In the genomic region with DNA sequence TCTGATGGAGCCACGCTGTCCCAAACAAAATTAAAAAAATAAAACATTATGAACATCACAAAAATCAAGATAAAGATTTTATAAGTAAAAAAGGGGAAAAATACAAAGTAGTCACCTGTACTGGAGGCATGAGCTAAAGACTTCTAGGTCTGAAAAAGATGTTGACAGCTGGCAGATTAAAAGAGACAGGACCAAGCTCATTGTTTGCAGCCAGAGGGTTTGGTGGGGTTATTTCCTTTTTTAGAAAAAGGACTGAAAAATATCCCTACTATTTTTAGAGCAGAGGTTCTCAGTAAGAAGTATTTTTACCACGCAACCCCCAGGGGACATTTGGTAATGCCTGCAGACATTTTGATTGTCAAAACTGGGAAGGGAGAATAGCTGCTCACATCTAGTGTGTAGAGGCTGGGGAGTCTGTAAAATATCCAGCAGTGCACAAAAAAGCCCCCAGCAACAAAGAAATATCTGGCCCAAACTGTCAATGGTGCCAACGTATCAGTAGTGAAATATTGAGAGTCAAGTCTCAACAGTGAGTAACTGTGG, we compare ENCODE assay signal across 22 cellular contexts.
"Had no signal": no experiment of that assay in that cellular context is flagged by ENCODE, and none has a peak within 500 bp of the region (broad histone marks: within the 10 kb centered on the region; RNA-seq: fewer than 3 reads in every experiment).

No MANE protein-coding gene starts in this region.

- H3K4me2 ChIP-seq: hepatocyte, neural progenitor cell had no signal

- H3K36me3 ChIP-seq: gastrocnemius medialis, left lung, neural progenitor cell, prostate gland, right atrium auricular region, tibial artery had no signal

- DNase-seq: dorsolateral prefrontal cortex; effector CD4-positive, alpha-beta T cell; foreskin fibroblast; gastrocnemius medialis; head of caudate nucleus; left cardiac atrium; left lung; mesenchymal stem cell; mucosa of descending colon; naive thymus-derived CD4-positive, alpha-beta T cell; stimulated activated CD4-positive, alpha-beta T cell treated with anti-CD3 and anti-CD28 coated beads, Interleukin-2, amount 100 ng/mL, for 24 hours; stimulated activated CD4-positive, alpha-beta T cell treated with anti-CD3 and anti-CD28 coated beads, Interleukin-4, amount 100 ng/mL, for 24 hours; stimulated activated naive CD8-positive, alpha-beta T cell treated with anti-CD3 and anti-CD28 coated beads, Interleukin-15, Interleukin-2, amounts not matched to agents 100 U/mL and 50 U/mL, for 24 hours; substantia nigra; testis; tibial artery had no signal

- H3K4me3 ChIP-seq: dorsolateral prefrontal cortex, gastrocnemius medialis, hepatocyte, left lung, mucosa of descending colon, neural progenitor cell, prostate gland, right atrium auricular region, testis, tibial artery had no signal

- H3K27ac ChIP-seq: dorsolateral prefrontal cortex, gastrocnemius medialis, hepatocyte, left lung, neural progenitor cell, prostate gland, right atrium auricular region, testis, tibial artery had no signal

- H3K9me3 ChIP-seq: gastrocnemius medialis, prostate gland, testis had no signal

- H3K9ac ChIP-seq: neural progenitor cell had no signal

- H2AFZ ChIP-seq: hepatocyte, neural progenitor cell had no signal

- H3K27me3 ChIP-seq: gastrocnemius medialis, hepatocyte, left lung, neural progenitor cell, right atrium auricular region, testis, tibial artery had no signal

- H3K4me1 ChIP-seq: gastrocnemius medialis, left lung, neural progenitor cell, prostate gland, right atrium auricular region, testis had no signal

- ATAC-seq: gastrocnemius medialis; left cardiac atrium; left lung; mucosa of descending colon; naive thymus-derived CD4-positive, alpha-beta T cell; sciatic nerve; stimulated activated effector memory CD8-positive, alpha-beta T cell treated with anti-CD3 and anti-CD28 coated beads, Interleukin-12 subunit alpha, Interleukin-12 subunit beta, amount 100 ng/mL, for 72 hours; stimulated activated naive CD8-positive, alpha-beta T cell treated with anti-CD3 and anti-CD28 coated beads, Interleukin-15, Interleukin-2, amounts not matched to agents 100 U/mL and 50 U/mL, for 24 hours had no signal

- H3K79me2 ChIP-seq: hepatocyte had no signal
